ENCODE assay signal across 22 cellular contexts in the genomic region with DNA sequence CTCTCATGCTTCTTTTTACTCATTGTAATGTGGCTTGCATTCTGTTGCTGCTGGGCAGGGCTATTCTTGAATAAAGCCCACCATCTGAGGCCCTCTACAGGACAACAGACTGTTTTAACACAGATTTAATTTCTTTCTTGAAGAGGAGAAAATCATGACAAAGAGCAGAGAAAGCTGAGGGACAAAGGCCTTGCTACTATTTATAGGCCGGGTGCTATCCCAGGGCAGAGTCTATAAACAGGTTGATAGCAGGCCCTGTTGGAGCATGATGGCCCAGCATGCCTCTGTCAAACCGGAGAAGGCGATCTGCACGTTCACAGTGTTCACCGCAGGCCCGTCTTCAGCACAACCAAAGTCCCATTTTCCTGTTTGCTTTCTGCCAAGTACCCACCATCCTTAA. TPM values are rescaled to one million over a fixed set of nuclear protein-coding genes. Genes with fewer than 3 reads are reported as not detected.
DNase-seq lines count a peak whose midpoint lies in the region; ATAC-seq and TF ChIP-seq lines count a peak whose summit lies in the region.
"Had no signal": no experiment of that assay in that cellular context is flagged by ENCODE, and none has a peak within 500 bp of the region (broad histone marks: within the 10 kb centered on the region; RNA-seq: fewer than 3 reads in every experiment).

No MANE protein-coding gene starts in this region.

- DNase-seq in NT2/D1 (ENCODE audit: low read depth, low spot score) (peak; percentile 36), cardiac muscle cell (ENCODE audit: low read depth in 1 of 2, low spot score in 1 of 2) (peak in 1 of 2 donors; percentile 67), HuH-7.5 (ENCODE audit: low spot score) (no peak), SKM-1 (lab: John Stamatoyannopoulos, UW; ENCODE audit: unreplicated experiment) (no peak)
- no peak for DNase-seq in activated CD4-positive, CD25-positive, alpha-beta regulatory T cell (lab: John Stamatoyannopoulos, UW)
- DNase-seq: ACHN; activated CD4-positive, alpha-beta T cell treated with anti-CD3 and anti-CD28 coated beads for 48 hours; activated naive CD4-positive, alpha-beta T cell treated with anti-CD3 and anti-CD28 coated beads for 36 hours; CD4-positive, CD25-positive, alpha-beta regulatory T cell; colonic mucosa; NCI-H1092; occipital lobe; right lobe of liver; stimulated activated CD4-positive, alpha-beta T cell treated with anti-CD3 and anti-CD28 coated beads, Interleukin-2, amount 100 ng/mL, for 24 hours; upper lobe of right lung had no signal

- H3K9ac ChIP-seq in NT2/D1 (ENCODE audit: insufficient read length, low read depth) (no peak overlapping the region), neural cell (ENCODE audit: low read length) (no peak overlapping the region)
- H3K9ac ChIP-seq: KMS-11 had no signal

- ATAC-seq in GM21367 (IDR thresholded peaks at IDR 0.05; ENCODE audit: unreplicated experiment), result no peak
- ATAC-seq: right lobe of liver, upper lobe of right lung had no signal

- H3K4me1 ChIP-seq in NT2/D1 (ENCODE audit: insufficient read depth, insufficient read length) (peaks cover 11% of the 10 kb centered on the region), cardiac muscle cell (ENCODE audit: low read depth) (peaks cover 19% of the 10 kb centered on the region)
- H3K4me1 ChIP-seq: colonic mucosa had no signal

- peak overlapping the region; percentile 57 for H3K27ac ChIP-seq in C4-2B
- H3K27ac ChIP-seq in cardiac muscle cell, result peak overlapping the region; percentile 22
- H3K27ac ChIP-seq in neural cell (ENCODE audit: low read length), result no peak overlapping the region
- H3K27ac ChIP-seq: ascending aorta, colonic mucosa, KMS-11, right lobe of liver, upper lobe of right lung had no signal

- no peaks in the 10 kb centered on the region for H4K20me1 ChIP-seq in neural cell (ENCODE audit: insufficient read depth)

- peaks cover 3% of the 10 kb centered on the region for H3F3A ChIP-seq in neural cell (ENCODE audit: insufficient read depth, low read length, poor library complexity, severe bottlenecking)

- H3K9me3 ChIP-seq in NT2/D1 (ENCODE audit: insufficient read depth, low read length) (peaks cover 10% of the 10 kb centered on the region; the same call in 1 of the 2 replicates), cardiac muscle cell (ENCODE audit: low read depth) (no peaks in the 10 kb centered on the region), neural cell (ENCODE audit: low read length) (peaks cover 10% of the 10 kb centered on the region)
- H3K9me3 ChIP-seq: ascending aorta, colonic mucosa, right lobe of liver, upper lobe of right lung had no signal

- H3K27me3 ChIP-seq in NT2/D1 (ENCODE audit: insufficient read depth, insufficient read length) (peaks cover 40% of the 10 kb centered on the region), cardiac muscle cell (peaks cover 39% of the 10 kb centered on the region), neural cell (ENCODE audit: insufficient read depth, low read depth, low read length) (peaks cover 44% of the 10 kb centered on the region)
- H3K27me3 ChIP-seq: ascending aorta had no signal

- no peaks in the 10 kb centered on the region for H3K79me2 ChIP-seq in neural cell (replicated peaks; ENCODE audit: insufficient read depth, low read length)

- no peaks in the 10 kb centered on the region for H3K9me2 ChIP-seq in neural cell (ENCODE audit: insufficient read depth, low read length)

- no peak overlapping the region for H2AFZ ChIP-seq in neural cell (ENCODE audit: low read depth, low read length)

- TF ChIP-seq CTCF in C4-2B (conservative IDR thresholded peaks at IDR 0.05) (no peak), cardiac muscle cell (IDR thresholded peaks at IDR 0.05; ENCODE audit: low read depth, low read length) (no peak), neural cell (IDR thresholded peaks at IDR 0.05; ENCODE audit: poor library complexity, severe bottlenecking) (peak; percentile 46)

- no peak overlapping the region for H3K4me2 ChIP-seq in neural cell (ENCODE audit: low read length)
- H3K4me2 ChIP-seq: KMS-11 had no signal

- H3K36me3 ChIP-seq in NT2/D1 (ENCODE audit: insufficient read depth, insufficient read length, low read length), result no peaks in the 10 kb centered on the region
- no peaks in the 10 kb centered on the region for H3K36me3 ChIP-seq in cardiac muscle cell
- H3K36me3 ChIP-seq in neural cell (ENCODE audit: insufficient read depth, low read length), result no peaks in the 10 kb centered on the region
- H3K36me3 ChIP-seq: colonic mucosa, right lobe of liver, upper lobe of right lung had no signal

- H3K4me3 ChIP-seq in NT2/D1 (ENCODE audit: insufficient read length, low read depth) (no peak overlapping the region), cardiac muscle cell (no peak overlapping the region), neural cell (ENCODE audit: low read length) (no peak overlapping the region)
- H3K4me3 ChIP-seq: ascending aorta, colonic mucosa, right lobe of liver, upper lobe of right lung had no signal

- no peak for TF ChIP-seq EP300 in neural cell (conservative IDR thresholded peaks at IDR 0.05; ENCODE audit: poor library complexity, severe bottlenecking)

- peak; percentile 41 for TF ChIP-seq RAD21 in neural cell (conservative IDR thresholded peaks at IDR 0.05)

TF ChIP-seq in neural cell, 6 proteins besides CTCF, POLR2A, EP300 and RAD21:
- TF ChIP-seq EZH2 (IDR thresholded peaks at IDR 0.05; ENCODE audit: borderline replicate concordance, insufficient read depth, low read length, poor library complexity, severe bottlenecking) (no peak), SMC3 (conservative IDR thresholded peaks at IDR 0.05; ENCODE audit: poor library complexity) (no peak), MXI1 (conservative IDR thresholded peaks at IDR 0.05; ENCODE audit: poor library complexity, severe bottlenecking) (no peak), POLR2AphosphoS5 (IDR thresholded peaks at IDR 0.05) (no peak), TAF1 (IDR thresholded peaks at IDR 0.05; ENCODE audit: low read depth) (no peak)
- TF ChIP-seq, protein P1, sequence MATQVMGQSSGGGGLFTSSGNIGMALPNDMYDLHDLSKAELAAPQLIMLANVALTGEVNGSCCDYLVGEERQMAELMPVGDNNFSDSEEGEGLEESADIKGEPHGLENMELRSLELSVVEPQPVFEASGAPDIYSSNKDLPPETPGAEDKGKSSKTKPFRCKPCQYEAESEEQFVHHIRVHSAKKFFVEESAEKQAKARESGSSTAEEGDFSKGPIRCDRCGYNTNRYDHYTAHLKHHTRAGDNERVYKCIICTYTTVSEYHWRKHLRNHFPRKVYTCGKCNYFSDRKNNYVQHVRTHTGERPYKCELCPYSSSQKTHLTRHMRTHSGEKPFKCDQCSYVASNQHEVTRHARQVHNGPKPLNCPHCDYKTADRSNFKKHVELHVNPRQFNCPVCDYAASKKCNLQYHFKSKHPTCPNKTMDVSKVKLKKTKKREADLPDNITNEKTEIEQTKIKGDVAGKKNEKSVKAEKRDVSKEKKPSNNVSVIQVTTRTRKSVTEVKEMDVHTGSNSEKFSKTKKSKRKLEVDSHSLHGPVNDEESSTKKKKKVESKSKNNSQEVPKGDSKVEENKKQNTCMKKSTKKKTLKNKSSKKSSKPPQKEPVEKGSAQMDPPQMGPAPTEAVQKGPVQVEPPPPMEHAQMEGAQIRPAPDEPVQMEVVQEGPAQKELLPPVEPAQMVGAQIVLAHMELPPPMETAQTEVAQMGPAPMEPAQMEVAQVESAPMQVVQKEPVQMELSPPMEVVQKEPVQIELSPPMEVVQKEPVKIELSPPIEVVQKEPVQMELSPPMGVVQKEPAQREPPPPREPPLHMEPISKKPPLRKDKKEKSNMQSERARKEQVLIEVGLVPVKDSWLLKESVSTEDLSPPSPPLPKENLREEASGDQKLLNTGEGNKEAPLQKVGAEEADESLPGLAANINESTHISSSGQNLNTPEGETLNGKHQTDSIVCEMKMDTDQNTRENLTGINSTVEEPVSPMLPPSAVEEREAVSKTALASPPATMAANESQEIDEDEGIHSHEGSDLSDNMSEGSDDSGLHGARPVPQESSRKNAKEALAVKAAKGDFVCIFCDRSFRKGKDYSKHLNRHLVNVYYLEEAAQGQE (IDR thresholded peaks at IDR 0.05; ENCODE audit: borderline replicate concordance), result no peak

RNA-seq across cellular contexts. Expression of a gene that starts 3.0 kb away (rescaled TPM):
- 2.2 and 2.7 TPM in 2 replicates for total RNA-seq in cardiac muscle cell
- polyA plus RNA-seq in cardiac muscle cell (1.2 and 2.4 TPM in 2 replicates), neural cell (0.51 and 1.0 TPM in 2 replicates)
- polyA minus RNA-seq in neural cell, result 0.46 and 0.49 TPM in 2 replicates
- total RNA-seq: CD4-positive, CD25-positive, alpha-beta regulatory T cell; endothelial cell of umbilical vein; SK-MEL-5 had no signal
- polyA plus RNA-seq: CD4-positive, CD25-positive, alpha-beta regulatory T cell; endothelial cell of umbilical vein had no signal
